Comparison of ENCODE assay signal across 8 cellular contexts in genomic region chr20:18288748-18289705, GRCh38. TPM values are rescaled to one million over a fixed set of nuclear protein-coding genes. Genes with fewer than 3 reads are reported as not detected.
DNase-seq lines count a peak whose midpoint lies in the region; ATAC-seq lines count a peak whose summit lies in the region.

No MANE protein-coding gene starts in this region.

- peak overlapping the region; percentile 5 for H3K27ac ChIP-seq in iPS-20b (ENCODE audit: low read length)

- H3K36me3 ChIP-seq in adipocyte (ENCODE audit: control insufficient read depth, insufficient read depth, low read length, severe bottlenecking) (peaks cover 13% of the 10 kb centered on the region), iPS-20b (ENCODE audit: insufficient read depth, low read depth, low read length) (peaks cover 15% of the 10 kb centered on the region)

- H3K9me3 ChIP-seq in adipocyte (ENCODE audit: control insufficient read depth, low read length), result peaks cover 32% of the 10 kb centered on the region
- H3K9me3 ChIP-seq in iPS-20b (ENCODE audit: insufficient read depth, low read depth, low read length), result peaks cover 19% of the 10 kb centered on the region

- H3K27me3 ChIP-seq in adipocyte (replicated peaks; ENCODE audit: control insufficient read depth, insufficient read depth, low read length) (no peaks in the 10 kb centered on the region), iPS-20b (ENCODE audit: insufficient read depth, low read length) (no peaks in the 10 kb centered on the region)

- peak overlapping the region; percentile 89 for H3K4me3 ChIP-seq in adipocyte (ENCODE audit: low read length)
- H3K4me3 ChIP-seq in iPS-20b (ENCODE audit: low read length), result peak overlapping the region; percentile 92

- H3K9ac ChIP-seq in adipocyte (ENCODE audit: low read length) (peak overlapping the region; percentile 97), iPS-20b (ENCODE audit: low read depth, low read length) (peak overlapping the region; percentile 87)

- ATAC-seq in stimulated activated naive CD8-positive, alpha-beta T cell treated with anti-CD3 and anti-CD28 coated beads, Interleukin-15, Interleukin-2, amounts not matched to agents 100 U/mL and 50 U/mL, for 24 hours, result peak; percentile 21
- ATAC-seq in HG02798 (IDR thresholded peaks at IDR 0.05; ENCODE audit: poor library complexity, unreplicated experiment) (no peak), GM18861 (IDR thresholded peaks at IDR 0.05; ENCODE audit: unreplicated experiment) (no peak)

- DNase-seq in DMS79 (lab: John Stamatoyannopoulos, UW) (peak; percentile 4), HT1080 (ENCODE audit: low read depth) (peak; percentile 18), adipocyte (ENCODE audit: low read depth) (no peak), KBM-7 (no peak)
- DNase-seq in stimulated activated naive CD8-positive, alpha-beta T cell treated with anti-CD3 and anti-CD28 coated beads, Interleukin-15, Interleukin-2, amounts not matched to agents 100 U/mL and 50 U/mL, for 24 hours, result peak; percentile 12

- in situ Hi-C loops in KBM-7 (cut with MboI; ENCODE audit: low pct_unique_long_range_greater_than_20kb, low sequenced_read_pairs), result no loop called here

- peaks cover 13% of the 10 kb centered on the region for H3K4me1 ChIP-seq in adipocyte (ENCODE audit: control insufficient read depth, insufficient read depth, low read length)
- H3K4me1 ChIP-seq in iPS-20b (ENCODE audit: insufficient read depth, low read length), result peaks cover 10% of the 10 kb centered on the region; the same call in 1 of the 2 replicates

RNA-seq across cellular contexts. Expression of gene ZNF133, which starts 0.7 kb away (rescaled TPM):
- total RNA-seq in HT1080 (2014; rRNA removed; shearing (Covaris generic)), result 8.6 and 8.9 TPM in 2 replicates
- 7.8 and 8.0 TPM in 2 replicates for polyA plus RNA-seq in HT1080 (2015; cell fraction: cytosol; rRNA removed)
- 22.3 and 23.6 TPM in 2 replicates for polyA plus RNA-seq in HT1080 (2015; cell fraction: nucleus; rRNA removed)

Comparison
In these comparisons a context has a peak if more than half of its experiments do, and no peak if none do; other contexts are left out.
1. DNase-seq: peak in DMS79 (single experiment), HT1080 (single experiment) and stimulated activated naive CD8-positive, alpha-beta T cell treated with anti-CD3 and anti-CD28 coated beads, Interleukin-15, Interleukin-2, amounts not matched to agents 100 U/mL and 50 U/mL, for 24 hours (single experiment); none in adipocyte (single experiment) and KBM-7 (single experiment).